Comparison of ENCODE assay signal across 9 cellular contexts in the genomic region with DNA sequence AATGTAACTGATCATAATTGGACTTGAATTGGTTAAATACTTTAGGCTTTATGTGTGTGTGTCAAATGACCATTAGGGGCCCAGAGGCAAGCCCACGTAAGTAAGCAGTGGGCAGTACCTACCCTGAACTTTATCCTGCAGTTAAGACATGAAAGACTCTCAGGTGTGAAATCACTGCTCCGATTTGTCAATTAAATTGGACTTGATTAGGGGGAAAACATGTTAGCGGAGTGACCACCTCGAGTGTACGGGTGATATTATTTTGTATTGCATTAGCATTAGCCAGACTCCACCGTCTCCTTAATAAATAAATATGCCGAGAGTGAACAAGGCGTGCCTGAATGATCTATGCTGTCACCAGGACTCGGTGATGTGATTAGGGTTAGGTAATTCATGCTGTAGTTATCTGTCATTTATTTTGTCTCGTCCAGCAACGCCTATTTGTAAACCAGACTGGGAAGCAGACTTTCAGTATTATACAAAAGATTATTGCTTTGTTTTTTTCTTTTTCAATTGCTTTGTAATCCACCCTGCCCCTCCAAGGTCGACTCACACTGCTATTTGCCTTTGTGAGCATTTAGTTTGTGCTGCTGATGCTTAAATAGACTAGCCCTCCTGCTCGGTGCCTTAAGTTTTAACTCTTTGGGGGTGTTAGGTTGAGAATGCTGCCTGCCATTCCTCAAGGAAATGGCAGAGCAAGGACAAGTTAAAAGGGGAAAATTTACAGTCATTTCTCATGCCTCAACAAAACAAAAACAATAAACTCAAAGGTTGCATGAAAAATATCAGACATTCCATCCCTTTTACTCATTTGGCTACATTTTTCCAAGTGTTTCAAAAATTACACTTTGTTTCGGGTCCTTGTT. TPM values are rescaled to one million over a fixed set of nuclear protein-coding genes. Genes with fewer than 3 reads are reported as not detected.
A peak's percentile ranks its signal among the peaks of the same experiment; 100 is the strongest.
DNase-seq lines count a peak whose midpoint lies in the region; ATAC-seq and TF ChIP-seq lines count a peak whose summit lies in the region.
"Had no signal": no experiment of that assay in that cellular context is flagged by ENCODE, and none has a peak within 500 bp of the region (broad histone marks: within the 10 kb centered on the region; RNA-seq: fewer than 3 reads in every experiment).

No MANE protein-coding gene starts in this region.

- H3K9me3 Mint-ChIP-seq in WTC11 = no peaks in the 10 kb centered on the region

- H3K36me3 Mint-ChIP-seq in WTC11 = no peaks in the 10 kb centered on the region

- DNase-seq in NCI-H2227 treated with DMSO at 0.1 percent for 48 hours (lab: John Stamatoyannopoulos, UW) (peak; percentile 23), NCI-H2227 (lab: John Stamatoyannopoulos, UW; ENCODE audit: unreplicated experiment) (no peak), WTC11 (ENCODE audit: low spot score) (no peak), left ventricle myocardium inferior (no peak), stomach (no peak), NCI-H146 treated with DMSO at 0.1 percent for 48 hours (lab: John Stamatoyannopoulos, UW; ENCODE audit: unreplicated experiment) (no peak), NCI-H1417 treated with DMSO at 0.1 percent for 48 hours (lab: John Stamatoyannopoulos, UW) (no peak)
- DNase-seq: T-helper 17 cell had no signal

- peak overlapping the region; percentile 13 for H3K27ac Mint-ChIP-seq in WTC11

- TF ChIP-seq CTCF in WTC11 (IDR thresholded peaks at IDR 0.05) (no peak), left ventricle myocardium inferior (IDR thresholded peaks at IDR 0.05; ENCODE audit: borderline replicate concordance) (no peak), stomach (IDR thresholded peaks at IDR 0.05) (no peak)

- H3K4me3 ChIP-seq in left ventricle myocardium inferior (peak overlapping the region; percentile 80), stomach (peak overlapping the region; percentile 44 to 54 (median 51))

- ATAC-seq in WTC11 (peak; percentile 9; the same call in 1 of the 2 replicates), HG02798 (IDR thresholded peaks at IDR 0.05; ENCODE audit: poor library complexity, unreplicated experiment) (no peak)

- peaks cover 81% of the 10 kb centered on the region for H3K4me1 Mint-ChIP-seq in WTC11

- CTCF ChIA-PET in WTC11 (lab: Charles Lee) = interaction anchor here (1.0 kb wide), 1 partner anchor 8 kb away, joined by 3 read pairs; no protein-coding TSS in a partner anchor

- intact Hi-C loops in left ventricle myocardium inferior (cut with micrococcal nuclease) = loop anchor here (5.0 to 10.0 kb wide), 2 partner anchors 232 to 475 kb away; no protein-coding TSS in a partner anchor
- intact Hi-C loops in stomach (cut with DNase I; ENCODE audit: low total_unique reads) = no loop called here

- H3K27ac ChIP-seq in left ventricle myocardium inferior (replicated peaks) = peak overlapping the region; percentile 94
- H3K27ac ChIP-seq in stomach = peak overlapping the region; percentile 52 to 83 (median 80)

- H3K27me3 Mint-ChIP-seq in WTC11 (ENCODE audit: low read depth) = no peaks in the 10 kb centered on the region

- 16 to 36% (median 22%) methylated on average over 14 of the region's 14 CpGs for WGBS in stomach, 5 donors

- no peak for TF ChIP-seq POLR2A in stomach (IDR thresholded peaks at IDR 0.05)

- TF ChIP-seq EP300 in stomach (IDR thresholded peaks at IDR 0.05) = no peak

- POLR2A ChIA-PET in WTC11 (lab: Charles Lee) = no interaction called here

- no peaks in the 10 kb centered on the region for H3K27me3 ChIP-seq in left ventricle myocardium inferior (ENCODE audit: low read depth)
- H3K27me3 ChIP-seq in stomach = no peaks in the 10 kb centered on the region

- H3K4me1 ChIP-seq in left ventricle myocardium inferior = peaks cover 71% of the 10 kb centered on the region
- peaks cover 0 to 49% (median 15%) of the 10 kb centered on the region in 4 donors for H3K4me1 ChIP-seq in stomach

- peak overlapping the region; percentile 78 for H3K4me3 Mint-ChIP-seq in WTC11

- no peaks in the 10 kb centered on the region for H3K36me3 ChIP-seq in left ventricle myocardium inferior
- H3K36me3 ChIP-seq in stomach = no peaks in the 10 kb centered on the region

- no peaks in the 10 kb centered on the region for H3K9me3 ChIP-seq in left ventricle myocardium inferior (replicated peaks)
- no peaks in the 10 kb centered on the region for H3K9me3 ChIP-seq in stomach

TF ChIP-seq in WTC11, 78 proteins besides CTCF, POLR2A, EP300 and RAD21:
- TF ChIP-seq ATF1 (CRISPR knock-in tag; IDR thresholded peaks at IDR 0.05) (no peak), JUN (CRISPR knock-in tag; IDR thresholded peaks at IDR 0.05) (no peak), ESRRA (CRISPR knock-in tag; IDR thresholded peaks at IDR 0.05; ENCODE audit: borderline replicate concordance) (no peak), NR1H2 (CRISPR knock-in tag; IDR thresholded peaks at IDR 0.05) (no peak), HMGA2 (CRISPR knock-in tag; IDR thresholded peaks at IDR 0.05) (no peak), NFYB (CRISPR knock-in tag; conservative IDR thresholded peaks at IDR 0.05; ENCODE audit: low read depth) (no peak)
- TF ChIP-seq, protein P1, sequence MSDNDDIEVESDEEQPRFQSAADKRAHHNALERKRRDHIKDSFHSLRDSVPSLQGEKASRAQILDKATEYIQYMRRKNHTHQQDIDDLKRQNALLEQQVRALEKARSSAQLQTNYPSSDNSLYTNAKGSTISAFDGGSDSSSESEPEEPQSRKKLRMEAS (CRISPR knock-in tag; IDR thresholded peaks at IDR 0.05) = no peak
- TF ChIP-seq, protein P2, sequence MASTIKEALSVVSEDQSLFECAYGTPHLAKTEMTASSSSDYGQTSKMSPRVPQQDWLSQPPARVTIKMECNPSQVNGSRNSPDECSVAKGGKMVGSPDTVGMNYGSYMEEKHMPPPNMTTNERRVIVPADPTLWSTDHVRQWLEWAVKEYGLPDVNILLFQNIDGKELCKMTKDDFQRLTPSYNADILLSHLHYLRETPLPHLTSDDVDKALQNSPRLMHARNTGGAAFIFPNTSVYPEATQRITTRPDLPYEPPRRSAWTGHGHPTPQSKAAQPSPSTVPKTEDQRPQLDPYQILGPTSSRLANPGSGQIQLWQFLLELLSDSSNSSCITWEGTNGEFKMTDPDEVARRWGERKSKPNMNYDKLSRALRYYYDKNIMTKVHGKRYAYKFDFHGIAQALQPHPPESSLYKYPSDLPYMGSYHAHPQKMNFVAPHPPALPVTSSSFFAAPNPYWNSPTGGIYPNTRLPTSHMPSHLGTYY (CRISPR knock-in tag; IDR thresholded peaks at IDR 0.05) = no peak
- TF ChIP-seq, protein P3, sequence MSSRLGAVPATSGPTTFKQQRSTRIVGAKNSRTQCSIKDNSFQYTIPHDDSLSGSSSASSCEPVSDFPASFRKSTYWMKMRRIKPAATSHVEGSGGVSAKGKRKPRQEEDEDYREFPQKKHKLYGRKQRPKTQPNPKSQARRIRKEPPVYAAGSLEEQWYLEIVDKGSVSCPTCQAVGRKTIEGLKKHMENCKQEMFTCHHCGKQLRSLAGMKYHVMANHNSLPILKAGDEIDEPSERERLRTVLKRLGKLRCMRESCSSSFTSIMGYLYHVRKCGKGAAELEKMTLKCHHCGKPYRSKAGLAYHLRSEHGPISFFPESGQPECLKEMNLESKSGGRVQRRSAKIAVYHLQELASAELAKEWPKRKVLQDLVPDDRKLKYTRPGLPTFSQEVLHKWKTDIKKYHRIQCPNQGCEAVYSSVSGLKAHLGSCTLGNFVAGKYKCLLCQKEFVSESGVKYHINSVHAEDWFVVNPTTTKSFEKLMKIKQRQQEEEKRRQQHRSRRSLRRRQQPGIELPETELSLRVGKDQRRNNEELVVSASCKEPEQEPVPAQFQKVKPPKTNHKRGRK (CRISPR knock-in tag; IDR thresholded peaks at IDR 0.05; ENCODE audit: borderline replicate concordance) = no peak
- TF ChIP-seq, protein P4, sequence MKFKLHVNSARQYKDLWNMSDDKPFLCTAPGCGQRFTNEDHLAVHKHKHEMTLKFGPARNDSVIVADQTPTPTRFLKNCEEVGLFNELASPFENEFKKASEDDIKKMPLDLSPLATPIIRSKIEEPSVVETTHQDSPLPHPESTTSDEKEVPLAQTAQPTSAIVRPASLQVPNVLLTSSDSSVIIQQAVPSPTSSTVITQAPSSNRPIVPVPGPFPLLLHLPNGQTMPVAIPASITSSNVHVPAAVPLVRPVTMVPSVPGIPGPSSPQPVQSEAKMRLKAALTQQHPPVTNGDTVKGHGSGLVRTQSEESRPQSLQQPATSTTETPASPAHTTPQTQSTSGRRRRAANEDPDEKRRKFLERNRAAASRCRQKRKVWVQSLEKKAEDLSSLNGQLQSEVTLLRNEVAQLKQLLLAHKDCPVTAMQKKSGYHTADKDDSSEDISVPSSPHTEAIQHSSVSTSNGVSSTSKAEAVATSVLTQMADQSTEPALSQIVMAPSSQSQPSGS (CRISPR knock-in tag; IDR thresholded peaks at IDR 0.05; ENCODE audit: borderline replicate concordance, low read depth) = no peak

RNA-seq across cellular contexts. Expression of a gene that starts 1.8 kb away (rescaled TPM):
- total RNA-seq in WTC11 (2021) (5.0 to 8.7 TPM (median 6.7 TPM) in 3 replicates), left ventricle myocardium inferior (25.3 TPM), stomach (100 to 1,000 TPM in 1 of 5 donors, 10 to 100 TPM in 3, 1 to 10 TPM in 1; 8.4 to 103 (median 32.1) TPM)
- polyA plus RNA-seq in stomach = 1 to 10 TPM; 2.0 to 3.8 (median 3.7) TPM
